In the genomic region with DNA sequence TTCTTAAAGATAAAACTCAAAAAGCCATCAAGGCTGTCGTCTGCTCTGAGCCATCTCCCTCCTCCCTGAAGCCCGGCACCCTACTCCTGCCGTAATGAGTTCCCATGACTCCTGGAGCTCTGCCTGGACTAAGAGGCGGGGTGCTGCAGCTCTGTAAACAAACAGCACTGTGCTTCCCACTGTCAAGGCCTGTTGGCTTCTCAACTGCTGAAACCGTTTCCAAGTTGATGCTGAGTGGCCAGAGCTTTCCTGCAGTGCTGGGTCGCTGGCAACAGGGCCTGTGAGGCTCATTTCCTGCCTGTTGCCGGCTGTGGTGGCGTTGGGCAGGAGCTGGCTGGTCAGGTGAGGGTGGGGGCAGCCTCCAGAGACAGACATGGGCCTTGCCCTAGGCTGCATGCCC, we compare ENCODE assay signal across 1 cellular context.
TF ChIP-seq lines count a peak whose summit lies in the region.

No MANE protein-coding gene starts in this region.

TF ChIP-seq in HepG2, 621 proteins besides CTCF, POLR2A, EP300 and RAD21 (continues in another document):
- TF ChIP-seq HOXA9 (CRISPR knock-in tag; IDR thresholded peaks at IDR 0.05; ENCODE audit: borderline replicate concordance) (no peak), ZNF382 (CRISPR knock-in tag; IDR thresholded peaks at IDR 0.05; ENCODE audit: borderline replicate concordance) (no peak), FOXA1 (IDR thresholded peaks at IDR 0.05) (no peak), FOXA1 (CRISPR knock-in tag; IDR thresholded peaks at IDR 0.05) (peak; percentile 90), YEATS2 (CRISPR knock-in tag; IDR thresholded peaks at IDR 0.05; ENCODE audit: borderline replicate concordance) (no peak), ZNF713 (CRISPR knock-in tag; IDR thresholded peaks at IDR 0.05) (no peak), KDM2A (CRISPR knock-in tag; IDR thresholded peaks at IDR 0.05; ENCODE audit: borderline replicate concordance, low read depth) (no peak), SALL2 (CRISPR knock-in tag; IDR thresholded peaks at IDR 0.05) (no peak), ATF1 (CRISPR knock-in tag; IDR thresholded peaks at IDR 0.05) (no peak), GTF2F1 (IDR thresholded peaks at IDR 0.05; ENCODE audit: low read length) (no peak), ATF7 (IDR thresholded peaks at IDR 0.05) (no peak), ATF7 (CRISPR knock-in tag; IDR thresholded peaks at IDR 0.05) (no peak), ZNF263 (CRISPR knock-in tag; IDR thresholded peaks at IDR 0.05) (peak; percentile 96), ZFP36L1 (CRISPR knock-in tag; IDR thresholded peaks at IDR 0.05) (no peak), GATAD1 (CRISPR knock-in tag; IDR thresholded peaks at IDR 0.05) (no peak), ARNT2 (CRISPR knock-in tag; IDR thresholded peaks at IDR 0.05; ENCODE audit: low read depth) (no peak), HOXA7 (CRISPR knock-in tag; IDR thresholded peaks at IDR 0.05) (no peak), ASH2L (IDR thresholded peaks at IDR 0.05; ENCODE audit: insufficient read length, low read depth, low read length) (no peak), ZNF629 (CRISPR knock-in tag; conservative IDR thresholded peaks at IDR 0.05) (no peak), ZSCAN29 (CRISPR knock-in tag; conservative IDR thresholded peaks at IDR 0.05) (no peak), ZNF598 (CRISPR knock-in tag; IDR thresholded peaks at IDR 0.05; ENCODE audit: borderline replicate concordance) (no peak), MIXL1 (CRISPR knock-in tag; IDR thresholded peaks at IDR 0.05) (no peak), ZNF644 (CRISPR knock-in tag; IDR thresholded peaks at IDR 0.05; ENCODE audit: low read depth) (no peak), FOXK1 (CRISPR knock-in tag; IDR thresholded peaks at IDR 0.05; ENCODE audit: borderline replicate concordance, low read depth) (no peak), GATAD2A (CRISPR knock-in tag; IDR thresholded peaks at IDR 0.05) (peak; percentile 34; the same call in 1 of the 2 replicates), ZBTB21 (CRISPR knock-in tag; IDR thresholded peaks at IDR 0.05) (no peak), ZNF615 (CRISPR knock-in tag; IDR thresholded peaks at IDR 0.05; ENCODE audit: borderline replicate concordance) (no peak), SAP130 (CRISPR knock-in tag; IDR thresholded peaks at IDR 0.05; ENCODE audit: low read depth) (peak; percentile 81), ZNF776 (CRISPR knock-in tag; IDR thresholded peaks at IDR 0.05) (no peak), FOXA3 (CRISPR knock-in tag; IDR thresholded peaks at IDR 0.05) (peak; percentile 86), SMC3 (IDR thresholded peaks at IDR 0.05; ENCODE audit: low read length) (no peak), ZBTB38 (CRISPR knock-in tag; IDR thresholded peaks at IDR 0.05) (peak; percentile 47; the same call in 1 of the 2 replicates), TGIF2 (CRISPR knock-in tag; IDR thresholded peaks at IDR 0.05) (peak; percentile 26; the same call in 1 of the 2 replicates), RFXANK (CRISPR knock-in tag; IDR thresholded peaks at IDR 0.05) (0 out of 2 replicates have a peak, but pooled peaks have one; percentile 27), ZFP36L2 (CRISPR knock-in tag; IDR thresholded peaks at IDR 0.05) (no peak), SMARCC2 (IDR thresholded peaks at IDR 0.05) (no peak), ZNF83 (CRISPR knock-in tag; IDR thresholded peaks at IDR 0.05; ENCODE audit: borderline replicate concordance) (no peak), CC2D1A (CRISPR knock-in tag; IDR thresholded peaks at IDR 0.05) (no peak), ZNF772 (CRISPR knock-in tag; IDR thresholded peaks at IDR 0.05) (no peak), CHD4 (IDR thresholded peaks at IDR 0.05; ENCODE audit: borderline replicate concordance, low read length) (no peak), ZNF350 (CRISPR knock-in tag; IDR thresholded peaks at IDR 0.05; ENCODE audit: borderline replicate concordance, low read depth) (no peak), ZNF788 (CRISPR knock-in tag; IDR thresholded peaks at IDR 0.05; ENCODE audit: borderline replicate concordance) (peak; percentile 74; the same call in 1 of the 2 replicates)
- TF ChIP-seq, protein P1, sequence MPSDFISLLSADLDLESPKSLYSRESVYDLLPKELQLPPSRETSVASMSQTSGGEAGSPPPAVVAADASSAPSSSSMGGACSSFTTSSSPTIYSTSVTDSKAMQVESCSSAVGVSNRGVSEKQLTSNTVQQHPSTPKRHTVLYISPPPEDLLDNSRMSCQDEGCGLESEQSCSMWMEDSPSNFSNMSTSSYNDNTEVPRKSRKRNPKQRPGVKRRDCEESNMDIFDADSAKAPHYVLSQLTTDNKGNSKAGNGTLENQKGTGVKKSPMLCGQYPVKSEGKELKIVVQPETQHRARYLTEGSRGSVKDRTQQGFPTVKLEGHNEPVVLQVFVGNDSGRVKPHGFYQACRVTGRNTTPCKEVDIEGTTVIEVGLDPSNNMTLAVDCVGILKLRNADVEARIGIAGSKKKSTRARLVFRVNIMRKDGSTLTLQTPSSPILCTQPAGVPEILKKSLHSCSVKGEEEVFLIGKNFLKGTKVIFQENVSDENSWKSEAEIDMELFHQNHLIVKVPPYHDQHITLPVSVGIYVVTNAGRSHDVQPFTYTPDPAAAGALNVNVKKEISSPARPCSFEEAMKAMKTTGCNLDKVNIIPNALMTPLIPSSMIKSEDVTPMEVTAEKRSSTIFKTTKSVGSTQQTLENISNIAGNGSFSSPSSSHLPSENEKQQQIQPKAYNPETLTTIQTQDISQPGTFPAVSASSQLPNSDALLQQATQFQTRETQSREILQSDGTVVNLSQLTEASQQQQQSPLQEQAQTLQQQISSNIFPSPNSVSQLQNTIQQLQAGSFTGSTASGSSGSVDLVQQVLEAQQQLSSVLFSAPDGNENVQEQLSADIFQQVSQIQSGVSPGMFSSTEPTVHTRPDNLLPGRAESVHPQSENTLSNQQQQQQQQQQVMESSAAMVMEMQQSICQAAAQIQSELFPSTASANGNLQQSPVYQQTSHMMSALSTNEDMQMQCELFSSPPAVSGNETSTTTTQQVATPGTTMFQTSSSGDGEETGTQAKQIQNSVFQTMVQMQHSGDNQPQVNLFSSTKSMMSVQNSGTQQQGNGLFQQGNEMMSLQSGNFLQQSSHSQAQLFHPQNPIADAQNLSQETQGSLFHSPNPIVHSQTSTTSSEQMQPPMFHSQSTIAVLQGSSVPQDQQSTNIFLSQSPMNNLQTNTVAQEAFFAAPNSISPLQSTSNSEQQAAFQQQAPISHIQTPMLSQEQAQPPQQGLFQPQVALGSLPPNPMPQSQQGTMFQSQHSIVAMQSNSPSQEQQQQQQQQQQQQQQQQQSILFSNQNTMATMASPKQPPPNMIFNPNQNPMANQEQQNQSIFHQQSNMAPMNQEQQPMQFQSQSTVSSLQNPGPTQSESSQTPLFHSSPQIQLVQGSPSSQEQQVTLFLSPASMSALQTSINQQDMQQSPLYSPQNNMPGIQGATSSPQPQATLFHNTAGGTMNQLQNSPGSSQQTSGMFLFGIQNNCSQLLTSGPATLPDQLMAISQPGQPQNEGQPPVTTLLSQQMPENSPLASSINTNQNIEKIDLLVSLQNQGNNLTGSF (CRISPR knock-in tag; IDR thresholded peaks at IDR 0.05) = no peak
- TF ChIP-seq, protein P2, sequence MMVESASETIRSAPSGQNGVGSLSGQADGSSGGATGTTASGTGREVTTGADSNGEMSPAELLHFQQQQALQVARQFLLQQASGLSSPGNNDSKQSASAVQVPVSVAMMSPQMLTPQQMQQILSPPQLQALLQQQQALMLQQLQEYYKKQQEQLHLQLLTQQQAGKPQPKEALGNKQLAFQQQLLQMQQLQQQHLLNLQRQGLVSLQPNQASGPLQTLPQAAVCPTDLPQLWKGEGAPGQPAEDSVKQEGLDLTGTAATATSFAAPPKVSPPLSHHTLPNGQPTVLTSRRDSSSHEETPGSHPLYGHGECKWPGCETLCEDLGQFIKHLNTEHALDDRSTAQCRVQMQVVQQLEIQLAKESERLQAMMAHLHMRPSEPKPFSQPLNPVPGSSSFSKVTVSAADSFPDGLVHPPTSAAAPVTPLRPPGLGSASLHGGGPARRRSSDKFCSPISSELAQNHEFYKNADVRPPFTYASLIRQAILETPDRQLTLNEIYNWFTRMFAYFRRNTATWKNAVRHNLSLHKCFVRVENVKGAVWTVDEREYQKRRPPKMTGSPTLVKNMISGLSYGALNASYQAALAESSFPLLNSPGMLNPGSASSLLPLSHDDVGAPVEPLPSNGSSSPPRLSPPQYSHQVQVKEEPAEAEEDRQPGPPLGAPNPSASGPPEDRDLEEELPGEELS (CRISPR knock-in tag; IDR thresholded peaks at IDR 0.05) = peak; percentile 41; the same call in 1 of the 2 replicates
- TF ChIP-seq, protein P3, sequence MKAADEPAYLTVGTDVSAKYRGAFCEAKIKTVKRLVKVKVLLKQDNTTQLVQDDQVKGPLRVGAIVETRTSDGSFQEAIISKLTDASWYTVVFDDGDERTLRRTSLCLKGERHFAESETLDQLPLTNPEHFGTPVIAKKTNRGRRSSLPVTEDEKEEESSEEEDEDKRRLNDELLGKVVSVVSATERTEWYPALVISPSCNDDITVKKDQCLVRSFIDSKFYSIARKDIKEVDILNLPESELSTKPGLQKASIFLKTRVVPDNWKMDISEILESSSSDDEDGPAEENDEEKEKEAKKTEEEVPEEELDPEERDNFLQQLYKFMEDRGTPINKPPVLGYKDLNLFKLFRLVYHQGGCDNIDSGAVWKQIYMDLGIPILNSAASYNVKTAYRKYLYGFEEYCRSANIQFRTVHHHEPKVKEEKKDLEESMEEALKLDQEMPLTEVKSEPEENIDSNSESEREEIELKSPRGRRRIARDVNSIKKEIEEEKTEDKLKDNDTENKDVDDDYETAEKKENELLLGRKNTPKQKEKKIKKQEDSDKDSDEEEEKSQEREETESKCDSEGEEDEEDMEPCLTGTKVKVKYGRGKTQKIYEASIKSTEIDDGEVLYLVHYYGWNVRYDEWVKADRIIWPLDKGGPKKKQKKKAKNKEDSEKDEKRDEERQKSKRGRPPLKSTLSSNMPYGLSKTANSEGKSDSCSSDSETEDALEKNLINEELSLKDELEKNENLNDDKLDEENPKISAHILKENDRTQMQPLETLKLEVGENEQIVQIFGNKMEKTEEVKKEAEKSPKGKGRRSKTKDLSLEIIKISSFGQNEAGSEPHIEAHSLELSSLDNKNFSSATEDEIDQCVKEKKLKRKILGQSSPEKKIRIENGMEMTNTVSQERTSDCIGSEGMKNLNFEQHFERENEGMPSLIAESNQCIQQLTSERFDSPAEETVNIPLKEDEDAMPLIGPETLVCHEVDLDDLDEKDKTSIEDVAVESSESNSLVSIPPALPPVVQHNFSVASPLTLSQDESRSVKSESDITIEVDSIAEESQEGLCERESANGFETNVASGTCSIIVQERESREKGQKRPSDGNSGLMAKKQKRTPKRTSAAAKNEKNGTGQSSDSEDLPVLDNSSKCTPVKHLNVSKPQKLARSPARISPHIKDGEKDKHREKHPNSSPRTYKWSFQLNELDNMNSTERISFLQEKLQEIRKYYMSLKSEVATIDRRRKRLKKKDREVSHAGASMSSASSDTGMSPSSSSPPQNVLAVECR (CRISPR knock-in tag; IDR thresholded peaks at IDR 0.05; ENCODE audit: borderline replicate concordance) = peak; percentile 27; the same call in 1 of the 2 replicates
- TF ChIP-seq, protein P4, sequence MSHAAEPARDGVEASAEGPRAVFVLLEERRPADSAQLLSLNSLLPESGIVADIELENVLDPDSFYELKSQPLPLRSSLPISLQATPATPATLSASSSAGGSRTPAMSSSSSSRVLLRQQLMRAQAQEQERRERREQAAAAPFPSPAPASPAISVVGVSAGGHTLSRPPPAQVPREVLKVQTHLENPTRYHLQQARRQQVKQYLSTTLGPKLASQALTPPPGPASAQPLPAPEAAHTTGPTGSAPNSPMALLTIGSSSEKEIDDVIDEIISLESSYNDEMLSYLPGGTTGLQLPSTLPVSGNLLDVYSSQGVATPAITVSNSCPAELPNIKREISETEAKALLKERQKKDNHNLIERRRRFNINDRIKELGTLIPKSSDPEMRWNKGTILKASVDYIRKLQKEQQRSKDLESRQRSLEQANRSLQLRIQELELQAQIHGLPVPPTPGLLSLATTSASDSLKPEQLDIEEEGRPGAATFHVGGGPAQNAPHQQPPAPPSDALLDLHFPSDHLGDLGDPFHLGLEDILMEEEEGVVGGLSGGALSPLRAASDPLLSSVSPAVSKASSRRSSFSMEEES (CRISPR knock-in tag; IDR thresholded peaks at IDR 0.05) = no peak
- TF ChIP-seq, protein P5, sequence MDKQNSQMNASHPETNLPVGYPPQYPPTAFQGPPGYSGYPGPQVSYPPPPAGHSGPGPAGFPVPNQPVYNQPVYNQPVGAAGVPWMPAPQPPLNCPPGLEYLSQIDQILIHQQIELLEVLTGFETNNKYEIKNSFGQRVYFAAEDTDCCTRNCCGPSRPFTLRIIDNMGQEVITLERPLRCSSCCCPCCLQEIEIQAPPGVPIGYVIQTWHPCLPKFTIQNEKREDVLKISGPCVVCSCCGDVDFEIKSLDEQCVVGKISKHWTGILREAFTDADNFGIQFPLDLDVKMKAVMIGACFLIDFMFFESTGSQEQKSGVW (CRISPR knock-in tag; IDR thresholded peaks at IDR 0.05; ENCODE audit: borderline replicate concordance) = no peak
- TF ChIP-seq, protein P6, sequence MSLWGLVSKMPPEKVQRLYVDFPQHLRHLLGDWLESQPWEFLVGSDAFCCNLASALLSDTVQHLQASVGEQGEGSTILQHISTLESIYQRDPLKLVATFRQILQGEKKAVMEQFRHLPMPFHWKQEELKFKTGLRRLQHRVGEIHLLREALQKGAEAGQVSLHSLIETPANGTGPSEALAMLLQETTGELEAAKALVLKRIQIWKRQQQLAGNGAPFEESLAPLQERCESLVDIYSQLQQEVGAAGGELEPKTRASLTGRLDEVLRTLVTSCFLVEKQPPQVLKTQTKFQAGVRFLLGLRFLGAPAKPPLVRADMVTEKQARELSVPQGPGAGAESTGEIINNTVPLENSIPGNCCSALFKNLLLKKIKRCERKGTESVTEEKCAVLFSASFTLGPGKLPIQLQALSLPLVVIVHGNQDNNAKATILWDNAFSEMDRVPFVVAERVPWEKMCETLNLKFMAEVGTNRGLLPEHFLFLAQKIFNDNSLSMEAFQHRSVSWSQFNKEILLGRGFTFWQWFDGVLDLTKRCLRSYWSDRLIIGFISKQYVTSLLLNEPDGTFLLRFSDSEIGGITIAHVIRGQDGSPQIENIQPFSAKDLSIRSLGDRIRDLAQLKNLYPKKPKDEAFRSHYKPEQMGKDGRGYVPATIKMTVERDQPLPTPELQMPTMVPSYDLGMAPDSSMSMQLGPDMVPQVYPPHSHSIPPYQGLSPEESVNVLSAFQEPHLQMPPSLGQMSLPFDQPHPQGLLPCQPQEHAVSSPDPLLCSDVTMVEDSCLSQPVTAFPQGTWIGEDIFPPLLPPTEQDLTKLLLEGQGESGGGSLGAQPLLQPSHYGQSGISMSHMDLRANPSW (CRISPR knock-in tag; IDR thresholded peaks at IDR 0.05; ENCODE audit: borderline replicate concordance) = no peak
- TF ChIP-seq, protein P7, sequence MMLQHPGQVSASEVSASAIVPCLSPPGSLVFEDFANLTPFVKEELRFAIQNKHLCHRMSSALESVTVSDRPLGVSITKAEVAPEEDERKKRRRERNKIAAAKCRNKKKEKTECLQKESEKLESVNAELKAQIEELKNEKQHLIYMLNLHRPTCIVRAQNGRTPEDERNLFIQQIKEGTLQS (CRISPR knock-in tag; IDR thresholded peaks at IDR 0.05) = no peak
- TF ChIP-seq, protein P8, sequence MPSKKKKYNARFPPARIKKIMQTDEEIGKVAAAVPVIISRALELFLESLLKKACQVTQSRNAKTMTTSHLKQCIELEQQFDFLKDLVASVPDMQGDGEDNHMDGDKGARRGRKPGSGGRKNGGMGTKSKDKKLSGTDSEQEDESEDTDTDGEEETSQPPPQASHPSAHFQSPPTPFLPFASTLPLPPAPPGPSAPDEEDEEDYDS (CRISPR knock-in tag; IDR thresholded peaks at IDR 0.05) = no peak
- TF ChIP-seq, protein P9, sequence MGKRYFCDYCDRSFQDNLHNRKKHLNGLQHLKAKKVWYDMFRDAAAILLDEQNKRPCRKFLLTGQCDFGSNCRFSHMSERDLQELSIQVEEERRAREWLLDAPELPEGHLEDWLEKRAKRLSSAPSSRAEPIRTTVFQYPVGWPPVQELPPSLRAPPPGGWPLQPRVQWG (CRISPR knock-in tag; IDR thresholded peaks at IDR 0.05; ENCODE audit: borderline replicate concordance, low read depth) = no peak
